ENCODE assay signal across 12 cellular contexts in the genomic region with DNA sequence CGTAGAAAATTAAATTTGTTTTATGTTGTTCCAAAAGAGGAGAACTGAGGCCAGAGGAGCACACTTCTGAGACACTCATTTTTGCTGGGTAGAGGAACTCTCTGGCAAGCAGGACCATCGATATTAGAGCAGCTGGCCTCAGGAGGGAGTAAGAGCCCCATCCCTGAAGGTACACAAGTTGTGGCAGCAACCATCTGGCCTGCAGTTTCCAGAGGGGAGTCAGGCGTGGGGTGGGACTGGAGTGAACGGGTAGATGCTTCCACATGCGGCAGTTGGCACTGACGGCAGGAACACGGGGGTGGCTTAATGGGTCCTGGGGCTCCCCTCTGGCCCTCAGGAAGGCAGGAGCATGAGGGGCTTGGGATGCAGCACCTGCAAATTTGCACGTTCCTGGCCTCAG. TPM values are rescaled to one million over a fixed set of nuclear protein-coding genes. Genes with fewer than 3 reads are reported as not detected.
DNase-seq lines count a peak whose midpoint lies in the region; ATAC-seq and TF ChIP-seq lines count a peak whose summit lies in the region.
"Had no signal": no experiment of that assay in that cellular context is flagged by ENCODE, and none has a peak within 500 bp of the region (broad histone marks: within the 10 kb centered on the region; RNA-seq: fewer than 3 reads in every experiment).

No MANE protein-coding gene starts in this region.

- H3K27ac ChIP-seq in left ventricle myocardium inferior (replicated peaks) (no peak overlapping the region), prostate gland (no peak overlapping the region)

- whole genome bisulfite sequencing in prostate gland, result 67% methylated on average over 8 of the region's 8 CpGs

- no peak for TF ChIP-seq CTCF in left ventricle myocardium inferior (IDR thresholded peaks at IDR 0.05; ENCODE audit: borderline replicate concordance)
- TF ChIP-seq CTCF in prostate gland (IDR thresholded peaks at IDR 0.05), result no peak

- no peak for TF ChIP-seq EP300 in Ishikawa (IDR thresholded peaks at IDR 0.05; ENCODE audit: borderline replicate concordance)

- H3K36me3 ChIP-seq in left ventricle myocardium inferior (no peaks in the 10 kb centered on the region), prostate gland (no peaks in the 10 kb centered on the region)

- peak overlapping the region; percentile 92 for H3K4me3 Mint-ChIP-seq in activated T-helper 17 cell treated with anti-CD3 and anti-CD28 coated beads, Interleukin-2, amount 50 U/mL, for 72 hours
- peak overlapping the region in 8 of 10 donors; percentile 11 to 67 (median 50) for H3K4me3 Mint-ChIP-seq in naive thymus-derived CD8-positive, alpha-beta T cell

- peaks cover 12% of the 10 kb centered on the region for H3K9me3 Mint-ChIP-seq in activated T-helper 17 cell treated with anti-CD3 and anti-CD28 coated beads, Interleukin-2, amount 50 U/mL, for 72 hours
- peaks cover 0 to 4% (median 0%) of the 10 kb centered on the region in 9 donors for H3K9me3 Mint-ChIP-seq in naive thymus-derived CD8-positive, alpha-beta T cell

- intact Hi-C loops in left ventricle myocardium inferior (cut with micrococcal nuclease), result no loop called here
- intact Hi-C loops in prostate gland (cut with DNase I), result no loop called here

- H3K36me3 Mint-ChIP-seq in activated T-helper 17 cell treated with anti-CD3 and anti-CD28 coated beads, Interleukin-2, amount 50 U/mL, for 72 hours (ENCODE audit: low read depth), result peaks cover 95% of the 10 kb centered on the region
- H3K36me3 Mint-ChIP-seq in naive thymus-derived CD8-positive, alpha-beta T cell, result peaks cover 0 to 49% (median 36%) of the 10 kb centered on the region in 3 donors

- H3K4me1 ChIP-seq in left ventricle myocardium inferior (no peaks in the 10 kb centered on the region), prostate gland (replicated peaks) (no peaks in the 10 kb centered on the region)

- peak; percentile 3 for DNase-seq in NCI-H345 (lab: John Stamatoyannopoulos, UW)
- DNase-seq in NCI-H345 treated with DMSO at 0.1 percent for 48 hours (lab: John Stamatoyannopoulos, UW; ENCODE audit: unreplicated experiment), result no peak
- DNase-seq in naive thymus-derived CD8-positive, alpha-beta T cell, result no peak
- no peak for DNase-seq in left ventricle myocardium inferior
- DNase-seq in prostate gland (ENCODE audit: low spot score), result no peak
- DNase-seq: kidney had no signal

- H3K9me3 ChIP-seq in left ventricle myocardium inferior (replicated peaks), result no peaks in the 10 kb centered on the region
- no peaks in the 10 kb centered on the region for H3K9me3 ChIP-seq in prostate gland
- H3K9me3 ChIP-seq: Peyer's patch had no signal

- H3K27ac Mint-ChIP-seq in activated T-helper 17 cell treated with anti-CD3 and anti-CD28 coated beads, Interleukin-2, amount 50 U/mL, for 72 hours, result peak overlapping the region; percentile 91
- H3K27ac Mint-ChIP-seq in naive thymus-derived CD8-positive, alpha-beta T cell, result peak overlapping the region; percentile 86 to 99 (median 97)

- H3K4me3 ChIP-seq in left ventricle myocardium inferior (no peak overlapping the region), prostate gland (no peak overlapping the region)
- H3K4me3 ChIP-seq: Peyer's patch, skin epidermis had no signal

- peak; percentile 25; the same call in 1 of the 2 replicates for TF ChIP-seq RAD21 in Ishikawa (IDR thresholded peaks at IDR 0.05; ENCODE audit: low read depth)

- no peak for TF ChIP-seq POLR2A in prostate gland (IDR thresholded peaks at IDR 0.05)

- peaks cover 81% of the 10 kb centered on the region for H3K27me3 ChIP-seq in left ventricle myocardium inferior (ENCODE audit: low read depth)
- no peaks in the 10 kb centered on the region for H3K27me3 ChIP-seq in prostate gland (replicated peaks; ENCODE audit: insufficient read depth)
- H3K27me3 ChIP-seq: Peyer's patch had no signal

- no peaks in the 10 kb centered on the region for H3K27me3 Mint-ChIP-seq in activated T-helper 17 cell treated with anti-CD3 and anti-CD28 coated beads, Interleukin-2, amount 50 U/mL, for 72 hours
- no peaks in the 10 kb centered on the region for H3K27me3 Mint-ChIP-seq in naive thymus-derived CD8-positive, alpha-beta T cell

- POLR2A ChIA-PET in naive thymus-derived CD8-positive, alpha-beta T cell (lab: Charles Lee), result interaction anchor here (0.6 to 31.6 kb wide), 5 partner anchors 16 to 84 kb away, joined by 4 to 1090 read pairs (median 14); partner anchors contain the start of genes IL2RB, RAC2 and SSTR3

- H3K4me1 Mint-ChIP-seq in activated T-helper 17 cell treated with anti-CD3 and anti-CD28 coated beads, Interleukin-2, amount 50 U/mL, for 72 hours, result peaks cover 69% of the 10 kb centered on the region
- peaks cover 59 to 92% (median 91%) of the 10 kb centered on the region in 4 donors for H3K4me1 Mint-ChIP-seq in naive thymus-derived CD8-positive, alpha-beta T cell

- ATAC-seq in activated T-helper 17 cell treated with anti-CD3 and anti-CD28 coated beads, Interleukin-2, amount 50 U/mL, for 72 hours (replicated peaks), result no peak
- no peak for ATAC-seq in naive thymus-derived CD8-positive, alpha-beta T cell
- no peak for ATAC-seq in HG03108 (IDR thresholded peaks at IDR 0.05; ENCODE audit: unreplicated experiment)

TF ChIP-seq in Ishikawa, 13 proteins besides CTCF, POLR2A, EP300 and RAD21 (continues in another document):
- no peak for TF ChIP-seq ZBTB7A (IDR thresholded peaks at IDR 0.05; ENCODE audit: low read depth)
- TF ChIP-seq TCF12 (IDR thresholded peaks at IDR 0.05; ENCODE audit: low read depth), result no peak
- TF ChIP-seq EGR1 (IDR thresholded peaks at IDR 0.05), result no peak
- TF ChIP-seq, protein P1, sequence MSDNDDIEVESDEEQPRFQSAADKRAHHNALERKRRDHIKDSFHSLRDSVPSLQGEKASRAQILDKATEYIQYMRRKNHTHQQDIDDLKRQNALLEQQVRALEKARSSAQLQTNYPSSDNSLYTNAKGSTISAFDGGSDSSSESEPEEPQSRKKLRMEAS (IDR thresholded peaks at IDR 0.05), result no peak
- no peak for TF ChIP-seq YY1 (IDR thresholded peaks at IDR 0.05; ENCODE audit: low read depth)
- TF ChIP-seq TEAD4 (IDR thresholded peaks at IDR 0.05), result no peak
- TF ChIP-seq REST (IDR thresholded peaks at IDR 0.05; ENCODE audit: low read depth), result no peak
- no peak for TF ChIP-seq FOXM1 (IDR thresholded peaks at IDR 0.05; ENCODE audit: borderline replicate concordance, low read depth)
- TF ChIP-seq CREB1 (IDR thresholded peaks at IDR 0.05; ENCODE audit: low read depth), result no peak
- no peak for TF ChIP-seq USF1 (IDR thresholded peaks at IDR 0.05)

RNA-seq across cellular contexts. Expression of gene SSTR3, which starts 13.2 kb away (rescaled TPM):
- total RNA-seq in activated T-helper 17 cell treated with anti-CD3 and anti-CD28 coated beads, Interleukin-2, amount 50 U/mL, for 72 hours, result 10 to 100 TPM in 1 of 2 donors, 1 to 10 TPM in 1; 2.6 to 16.2 TPM
- 10 to 100 TPM; 13.5 to 13.7 TPM for total RNA-seq in naive thymus-derived CD8-positive, alpha-beta T cell
- polyA plus RNA-seq in naive thymus-derived CD8-positive, alpha-beta T cell, result 1 to 10 TPM; 2.9 to 7.3 (median 4.2) TPM
- total RNA-seq in left ventricle myocardium inferior (not detected), prostate gland (10 to 100 TPM in 1 of 2 donors, not detected in 1; 46.4 TPM)
- total RNA-seq: Peyer's patch, subcutaneous adipose tissue had no signal

RNA-seq across cellular contexts. Expression of gene RAC2, which starts 18.6 kb away (rescaled TPM):
- 1,000 to 10,000 TPM in 1 of 2 donors, 100 to 1,000 TPM in 1; 674 to 1,069 TPM for total RNA-seq in activated T-helper 17 cell treated with anti-CD3 and anti-CD28 coated beads, Interleukin-2, amount 50 U/mL, for 72 hours
- 100 to 1,000 TPM; 295 to 297 TPM for total RNA-seq in naive thymus-derived CD8-positive, alpha-beta T cell
- 1,000 to 10,000 TPM in 2 of 3 donors, 100 to 1,000 TPM in 1; 740 to 1,115 (median 1,110) TPM for polyA plus RNA-seq in naive thymus-derived CD8-positive, alpha-beta T cell
- total RNA-seq in left ventricle myocardium inferior, result 1.8 TPM
- total RNA-seq in prostate gland, result 10 to 100 TPM in 1 of 2 donors, 1 to 10 TPM in 1; 9.7 to 14.4 TPM

RNA-seq across cellular contexts. Expression of gene C1QTNF6, which starts 37.4 kb away (rescaled TPM):
- 10 to 100 TPM in 1 of 2 donors, 1 to 10 TPM in 1; 5.0 to 16.3 TPM for total RNA-seq in activated T-helper 17 cell treated with anti-CD3 and anti-CD28 coated beads, Interleukin-2, amount 50 U/mL, for 72 hours
- 10 to 100 TPM; 24.6 to 25.7 TPM for total RNA-seq in naive thymus-derived CD8-positive, alpha-beta T cell
- polyA plus RNA-seq in naive thymus-derived CD8-positive, alpha-beta T cell, result 1 to 10 TPM in 2 of 3 donors, under 1 TPM in 1; 0.68 to 4.0 (median 1.7) TPM
- total RNA-seq in left ventricle myocardium inferior (1.3 TPM), prostate gland (1 to 10 TPM; 2.1 to 9.3 TPM)

RNA-seq across cellular contexts. Expression of gene CYTH4, which starts 56.8 kb away (rescaled TPM):
- 100 to 1,000 TPM in 1 of 2 donors, 10 to 100 TPM in 1; 53.7 to 124 TPM for total RNA-seq in activated T-helper 17 cell treated with anti-CD3 and anti-CD28 coated beads, Interleukin-2, amount 50 U/mL, for 72 hours
- 100 to 1,000 TPM; 177 to 193 TPM for total RNA-seq in naive thymus-derived CD8-positive, alpha-beta T cell
- 10 to 100 TPM; 48.9 to 60.8 (median 54.6) TPM for polyA plus RNA-seq in naive thymus-derived CD8-positive, alpha-beta T cell
- total RNA-seq in left ventricle myocardium inferior (4.8 TPM), prostate gland (1 to 10 TPM; 4.7 to 5.5 TPM)

Comparison
In these comparisons a context has a peak if more than half of its experiments do, and no peak if none do; other contexts are left out.
1. RNA of gene RAC2, which starts 18.6 kb away (total RNA-seq): 674 to 1,069 TPM in activated T-helper 17 cell treated with anti-CD3 and anti-CD28 coated beads, Interleukin-2, amount 50 U/mL, for 72 hours and 295 to 297 TPM in naive thymus-derived CD8-positive, alpha-beta T cell; 9.7 to 14.4 TPM in prostate gland and 1.8 TPM in left ventricle myocardium inferior (single experiment); every median in the first group is over 10 times any median in the second.